In the genomic region with DNA sequence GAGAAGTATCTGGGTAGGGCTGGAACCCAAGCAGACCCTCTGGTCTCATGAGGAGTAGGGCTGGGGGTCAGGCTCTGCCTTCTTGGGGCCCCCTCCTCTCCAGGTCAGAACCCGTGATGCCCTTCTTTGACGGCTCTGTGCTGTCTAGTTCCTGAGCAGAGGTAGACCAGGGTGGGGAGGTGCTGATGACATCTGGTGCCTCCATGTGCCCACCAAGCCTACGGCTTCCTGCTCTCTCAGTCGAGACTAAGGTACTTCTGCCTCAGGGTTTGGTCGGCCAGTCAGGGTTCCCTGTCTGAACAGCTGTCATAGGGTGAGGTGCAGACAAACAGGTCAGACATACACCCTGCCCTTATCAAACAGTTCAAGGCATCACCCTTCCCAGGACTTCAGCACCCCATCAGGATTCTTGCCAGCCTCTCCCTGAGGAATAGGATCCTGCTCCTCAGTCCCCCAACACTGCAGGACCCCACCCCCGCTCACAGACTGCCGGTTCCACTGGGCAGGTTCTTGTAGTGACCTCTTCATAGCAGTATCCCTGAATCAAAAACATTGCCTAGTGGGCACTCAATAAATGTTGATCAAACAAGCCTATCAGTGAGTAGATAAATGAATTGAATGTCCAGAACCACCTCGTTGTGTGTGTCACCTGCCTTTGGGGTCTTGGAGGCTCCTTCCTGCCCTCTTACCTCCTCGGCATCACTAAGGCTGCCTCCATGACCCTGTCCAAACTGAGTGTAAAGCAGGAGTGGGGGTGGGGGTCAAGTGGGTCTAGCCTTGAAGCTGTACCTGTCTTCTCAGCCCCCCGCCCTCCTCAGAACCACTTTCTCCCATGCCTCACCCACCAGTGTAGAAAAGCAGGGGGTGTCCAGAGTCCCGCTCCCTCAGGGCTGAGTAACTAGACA, we compare ENCODE assay signal across 21 cellular contexts.
"Had no signal": no experiment of that assay in that cellular context is flagged by ENCODE, and none has a peak within 500 bp of the region (broad histone marks: within the 10 kb centered on the region; RNA-seq: fewer than 3 reads in every experiment).

No MANE protein-coding gene starts in this region.

- H3K9me3 Mint-ChIP-seq: natural killer cell treated with Interleukin-12 subunit alpha and Interleukin-12 subunit beta and Interleukin-15 and Interleukin-18, amount 100 ng/mL, for 72 hours had no signal

- H3K4me3 Mint-ChIP-seq: memory B cell; mesothelial cell of epicardium; natural killer cell treated with Interleukin-12 subunit alpha and Interleukin-12 subunit beta and Interleukin-15 and Interleukin-18, amount 100 ng/mL, for 72 hours; neural progenitor cell had no signal

- H3K9me3 ChIP-seq: heart left ventricle, left lung, lower lobe of right lung, psoas muscle, thyroid gland, upper lobe of right lung had no signal

- H3K27me3 ChIP-seq: neural progenitor cell, thyroid gland, upper lobe of right lung had no signal

- DNase-seq: central memory CD4-positive, alpha-beta T cell; cortex of kidney; dorsolateral prefrontal cortex; effector CD8-positive, alpha-beta T cell; hippocampal formation; kidney glomerular epithelial cell; left lung; lower lobe of right lung; occipital lobe; psoas muscle; small intestine; stimulated activated CD4-positive, alpha-beta T cell treated with anti-CD3 and anti-CD28 coated beads, Interleukin-12 subunit alpha, Interleukin-12 subunit beta, amount 100 ng/mL, for 4 hours; stimulated activated naive CD4-positive, alpha-beta T cell treated with Interleukin-2 at 50 U/mL for 16 hours; thyroid gland; upper lobe of right lung had no signal

- H3K36me3 Mint-ChIP-seq: mesothelial cell of epicardium; natural killer cell treated with Interleukin-12 subunit alpha and Interleukin-12 subunit beta and Interleukin-15 and Interleukin-18, amount 100 ng/mL, for 72 hours; neural progenitor cell had no signal

- H3K36me3 ChIP-seq: heart left ventricle, left lung, lower lobe of right lung, neural progenitor cell, thyroid gland, upper lobe of right lung had no signal

- H3K27ac ChIP-seq: dorsolateral prefrontal cortex, heart left ventricle, left lung, lower lobe of right lung, neural progenitor cell, psoas muscle, thyroid gland, upper lobe of right lung had no signal

- H3K4me3 ChIP-seq: dorsolateral prefrontal cortex, heart left ventricle, left lung, lower lobe of right lung, neural progenitor cell, psoas muscle, thyroid gland, upper lobe of right lung had no signal

- H3K27ac Mint-ChIP-seq: memory B cell; mesothelial cell of epicardium; natural killer cell treated with Interleukin-12 subunit alpha and Interleukin-12 subunit beta and Interleukin-15 and Interleukin-18, amount 100 ng/mL, for 72 hours; neural progenitor cell had no signal

- H3K4me1 Mint-ChIP-seq: mesothelial cell of epicardium, neural progenitor cell had no signal

- H3K9ac ChIP-seq: neural progenitor cell had no signal

- ATAC-seq: esophagus mucosa, heart left ventricle, left lung, lower lobe of right lung, psoas muscle, upper lobe of right lung had no signal

- H3K4me1 ChIP-seq: heart left ventricle, left lung, lower lobe of right lung, neural progenitor cell, psoas muscle, thyroid gland, upper lobe of right lung had no signal
